In the genomic region with DNA sequence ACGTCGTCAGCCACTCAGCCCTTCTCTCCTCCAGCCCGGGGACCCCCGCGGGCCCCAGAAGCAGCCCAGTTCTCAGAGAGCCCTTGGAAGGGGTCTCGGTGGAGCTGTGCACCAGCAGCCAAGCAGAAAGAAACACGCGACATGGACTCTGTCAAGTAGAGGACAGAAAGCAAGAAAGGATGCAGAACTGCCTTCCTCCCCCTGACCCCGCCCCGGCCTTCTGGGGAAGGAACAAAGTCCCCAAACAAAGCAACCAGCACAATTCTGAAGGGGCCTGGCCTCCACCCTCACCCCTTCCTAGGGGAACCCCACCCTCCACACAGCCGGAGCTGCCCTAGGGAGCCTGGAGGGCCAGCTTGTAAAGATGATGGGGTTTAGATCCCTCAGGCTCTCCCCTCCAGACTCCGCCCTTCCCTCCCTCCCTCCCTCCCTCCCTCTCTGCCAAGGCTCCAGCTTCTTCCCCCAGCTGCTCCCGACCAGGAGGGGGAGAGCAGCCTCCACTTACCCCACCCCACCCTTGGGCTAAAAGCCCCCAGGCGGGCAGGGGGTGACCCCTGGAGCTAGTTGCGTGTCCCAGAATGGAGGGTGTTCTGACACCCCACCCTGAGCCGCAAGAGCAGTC, we compare ENCODE assay signal across 9 cellular contexts. TPM values are rescaled to one million over a fixed set of nuclear protein-coding genes. Genes with fewer than 3 reads are reported as not detected.
DNase-seq lines count a peak whose midpoint lies in the region; ATAC-seq and TF ChIP-seq lines count a peak whose summit lies in the region.
"Had no signal": no experiment of that assay in that cellular context is flagged by ENCODE, and none has a peak within 500 bp of the region (broad histone marks: within the 10 kb centered on the region; RNA-seq: fewer than 3 reads in every experiment).

No MANE protein-coding gene starts in this region.

- H3K9me3 ChIP-seq in DOHH2 (ENCODE audit: control insufficient read depth, insufficient read depth, low read length): no peaks in the 10 kb centered on the region
- H3K9me3 ChIP-seq in HUES64 (ENCODE audit: insufficient read depth, low read depth, low read length): no peaks in the 10 kb centered on the region
- H3K9me3 ChIP-seq in neutrophil: no peaks in the 10 kb centered on the region

- peaks cover 24% of the 10 kb centered on the region for H3F3A ChIP-seq in DOHH2 (ENCODE audit: control insufficient read depth, insufficient read depth)

- H3K4me3 ChIP-seq in DOHH2 (ENCODE audit: low read length): peak overlapping the region; percentile 88
- H3K4me3 ChIP-seq in HUES64 (ENCODE audit: low read length): peak overlapping the region; percentile 48
- peak overlapping the region; percentile 45 for H3K4me3 ChIP-seq in coronary artery
- peak overlapping the region; percentile 93 to 95 for H3K4me3 ChIP-seq in neutrophil (ENCODE audit: low read depth in 1 of 2, low read length in 1 of 2)

- no peak for ATAC-seq in GM21367 (IDR thresholded peaks at IDR 0.05; ENCODE audit: unreplicated experiment)

- TF ChIP-seq CTCF in DOHH2 (IDR thresholded peaks at IDR 0.05; ENCODE audit: low read depth, low read length, poor library complexity, severe bottlenecking) (no peak), coronary artery (IDR thresholded peaks at IDR 0.05) (no peak), neutrophil (IDR thresholded peaks at IDR 0.05) (no peak)

- no peak overlapping the region; the same call in 1 of the 2 replicates for H3K9ac ChIP-seq in HUES64 (ENCODE audit: low read depth, low read length)

- H3K36me3 ChIP-seq in DOHH2 (ENCODE audit: control insufficient read depth, low read length): peaks cover 11% of the 10 kb centered on the region
- H3K36me3 ChIP-seq in HUES64 (ENCODE audit: insufficient read depth, low read length): no peaks in the 10 kb centered on the region
- peaks cover 2% of the 10 kb centered on the region for H3K36me3 ChIP-seq in neutrophil

- no peak for DNase-seq in coronary artery (ENCODE audit: low spot score)
- no peak for DNase-seq in cerebellar nuclear complex (lab: John Stamatoyannopoulos, UW)
- DNase-seq in activated CD8-positive, alpha-beta memory T cell treated with anti-CD3 and anti-CD28 coated beads for 24 hours: no peak
- DNase-seq in retina: no peak
- DNase-seq: stimulated activated CD4-positive, alpha-beta T cell treated with anti-CD3 and anti-CD28 coated beads, Interleukin-2, amount 100 ng/mL, for 24 hours had no signal

- no peaks in the 10 kb centered on the region for H4K20me1 ChIP-seq in DOHH2 (ENCODE audit: control insufficient read depth, insufficient read depth, low read depth, low read length)

- no peaks in the 10 kb centered on the region for H3K9me2 ChIP-seq in DOHH2 (replicated peaks; ENCODE audit: control insufficient read depth, low read length)

- peak overlapping the region; percentile 98 for H3K4me2 ChIP-seq in DOHH2 (ENCODE audit: low read length)

- 3% methylated on average over 16 of the region's 16 CpGs for WGBS in HUES64

- peak overlapping the region; percentile 87 for H3K27ac ChIP-seq in DOHH2 (ENCODE audit: low read depth, low read length)
- H3K27ac ChIP-seq in HUES64 (ENCODE audit: low read depth, low read length): no peak overlapping the region; the same call in 1 of the 2 replicates
- peak overlapping the region; percentile 85 to 92 for H3K27ac ChIP-seq in coronary artery
- peak overlapping the region; percentile 99 for H3K27ac ChIP-seq in neutrophil

- H3K27me3 ChIP-seq in DOHH2 (ENCODE audit: control insufficient read depth, low read length): no peaks in the 10 kb centered on the region
- peaks cover 79% of the 10 kb centered on the region for H3K27me3 ChIP-seq in HUES64 (ENCODE audit: insufficient read depth, low read length)
- peaks cover 7% of the 10 kb centered on the region for H3K27me3 ChIP-seq in neutrophil

- H3K4me1 ChIP-seq in DOHH2 (ENCODE audit: control insufficient read depth, low read length): peaks cover 64% of the 10 kb centered on the region
- peaks cover 21% of the 10 kb centered on the region for H3K4me1 ChIP-seq in HUES64 (ENCODE audit: insufficient read depth, low read length)
- H3K4me1 ChIP-seq in neutrophil (ENCODE audit: control insufficient read depth in 1 of 2, insufficient read depth in 1 of 2, low read depth in 1 of 2, low read length in 1 of 2): peaks cover 39 to 50% of the 10 kb centered on the region in 2 experiments

- peaks cover 29% of the 10 kb centered on the region for H3K79me2 ChIP-seq in DOHH2 (ENCODE audit: control insufficient read depth, low read length)

RNA-seq across cellular contexts. Expression of a gene that starts 7.8 kb away (rescaled TPM):
- polyA plus RNA-seq in HUES64 (2013, experiment 1 of 2): 0.50 TPM
- 0.95 TPM for polyA plus RNA-seq in HUES64 (2013, experiment 2 of 2)

RNA-seq across cellular contexts. Expression of a gene that starts 21.7 kb away (rescaled TPM):
- polyA plus RNA-seq in HUES64 (2013, experiment 1 of 2): 53.1 TPM
- 43.1 TPM for polyA plus RNA-seq in HUES64 (2013, experiment 2 of 2)

RNA-seq across cellular contexts. Expression of a gene that starts 23.2 kb away (rescaled TPM):
- 102 TPM for polyA plus RNA-seq in HUES64 (2013, experiment 1 of 2)
- polyA plus RNA-seq in HUES64 (2013, experiment 2 of 2): 90.5 TPM

RNA-seq across cellular contexts. Expression of a gene that starts 55.3 kb away (rescaled TPM):
- polyA plus RNA-seq in HUES64 (2013, experiment 1 of 2): 36.1 TPM
- 36.6 TPM for polyA plus RNA-seq in HUES64 (2013, experiment 2 of 2)

RNA-seq across cellular contexts. Expression of a gene that starts 55.3 kb away (rescaled TPM):
- 69.4 TPM for polyA plus RNA-seq in HUES64 (2013, experiment 1 of 2)
- polyA plus RNA-seq in HUES64 (2013, experiment 2 of 2): 82.7 TPM
